8 cellular contexts compared by ENCODE assay signal in genomic region chr4:73653695-73654106, GRCh38. TPM values are rescaled to one million over a fixed set of nuclear protein-coding genes. Genes with fewer than 3 reads are reported as not detected.
DNase-seq lines count a peak whose midpoint lies in the region; ATAC-seq and TF ChIP-seq lines count a peak whose summit lies in the region.

No MANE protein-coding gene starts in this region.

- H3K4me3 ChIP-seq in BE2C (ENCODE audit: low read depth, low read length) (no peak overlapping the region), fibroblast of pulmonary artery (replicated peaks; ENCODE audit: low read depth, low read length) (no peak overlapping the region)

- peak; percentile 78 for ATAC-seq in GM18498 (IDR thresholded peaks at IDR 0.05; ENCODE audit: unreplicated experiment)
- peak; percentile 85 for ATAC-seq in HG02678 (IDR thresholded peaks at IDR 0.05; ENCODE audit: unreplicated experiment)

- no peaks in the 10 kb centered on the region for H3K4me1 ChIP-seq in BE2C

- TF ChIP-seq CTCF in BE2C (IDR thresholded peaks at IDR 0.05; ENCODE audit: low read depth, low read length) (peak; percentile 61), fibroblast of pulmonary artery (IDR thresholded peaks at IDR 0.05; ENCODE audit: low read length, missing control alignments) (peak; percentile 47)

- H3K27me3 ChIP-seq in BE2C = peaks cover 3% of the 10 kb centered on the region

- H3K9me3 ChIP-seq in BE2C = no peaks in the 10 kb centered on the region

- DNase-seq in BE2C (no peak), NCI-H1105 treated with DMSO at 0.1 percent for 48 hours (lab: John Stamatoyannopoulos, UW) (peak; percentile 86), SKM-1 (lab: John Stamatoyannopoulos, UW; ENCODE audit: unreplicated experiment) (peak; percentile 6), fibroblast of pulmonary artery (ENCODE audit: low read depth) (peak; percentile 75), pons (ENCODE audit: low spot score) (peak; percentile 75), mucosa of gallbladder (ENCODE audit: low spot score) (no peak)

- H3K36me3 ChIP-seq in BE2C = no peaks in the 10 kb centered on the region

RNA-seq across cellular contexts. Expression of gene RASSF6, which starts 33.5 kb away (rescaled TPM):
- polyA plus RNA-seq in BE2C (2012; ENCODE audit: insufficient read depth, insufficient read length, low read depth) = not detected
- 20.1 TPM for total RNA-seq in mucosa of gallbladder

Comparison
In these comparisons a context has a peak if more than half of its experiments do, and no peak if none do; other contexts are left out.
1. DNase-seq: peak in NCI-H1105 treated with DMSO at 0.1 percent for 48 hours (single experiment), SKM-1 (single experiment), fibroblast of pulmonary artery (single experiment) and pons (single experiment); none in BE2C (single experiment) and mucosa of gallbladder (single experiment).